Comparison of ENCODE assay signal across 9 cellular contexts in the genomic region with DNA sequence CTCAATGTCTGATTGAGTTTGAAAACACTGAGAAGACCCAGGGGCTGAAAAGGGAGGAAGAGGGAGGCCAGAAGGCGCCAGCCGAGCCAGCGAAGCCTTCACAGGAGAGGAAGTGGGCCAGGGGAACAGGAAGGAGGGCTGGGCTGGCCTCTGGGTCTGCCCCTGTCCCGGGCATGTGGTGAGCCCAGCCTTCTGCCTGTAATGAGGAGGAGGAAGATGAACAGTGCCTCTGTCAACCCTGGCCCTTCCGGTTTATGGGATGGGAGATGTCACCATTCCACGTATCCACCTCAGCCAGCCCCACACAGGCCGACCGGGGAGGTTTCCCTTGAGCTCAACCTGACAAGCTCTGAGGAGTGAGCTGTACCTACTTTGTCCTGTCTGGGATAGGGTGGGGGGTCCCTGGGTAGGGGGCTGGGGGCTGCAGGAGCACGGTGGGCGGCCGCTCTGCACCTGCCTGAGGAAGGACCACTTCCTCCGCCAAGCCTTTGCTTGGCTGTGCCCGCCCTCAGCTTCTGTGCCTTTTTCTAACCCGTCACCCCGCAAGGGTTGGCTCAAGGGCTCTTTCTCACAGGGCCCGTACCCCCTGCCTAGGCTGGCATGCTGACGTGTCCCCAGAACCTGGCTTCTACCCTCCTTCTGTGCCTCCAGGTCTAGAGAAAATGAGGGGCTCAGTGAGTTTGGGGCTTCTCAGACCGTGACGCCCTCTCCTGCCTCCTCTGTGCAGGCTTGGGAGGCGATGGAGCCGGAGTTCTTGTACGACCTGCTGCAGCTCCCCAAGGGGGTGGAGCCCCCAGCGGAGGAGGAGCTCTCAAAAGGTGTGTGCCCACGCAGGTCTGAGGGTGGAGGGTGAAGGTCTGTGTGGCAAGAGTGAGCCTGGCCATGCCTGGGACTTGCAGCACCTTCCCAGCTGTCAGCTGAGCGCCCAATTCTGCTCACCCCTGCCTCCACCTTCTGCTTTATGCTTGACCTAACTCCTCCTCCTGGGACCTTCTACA. TPM values are rescaled to one million over a fixed set of nuclear protein-coding genes. Genes with fewer than 3 reads are reported as not detected.
DNase-seq lines count a peak whose midpoint lies in the region; FAIRE-seq and TF ChIP-seq lines count a peak whose summit lies in the region.
"Had no signal": no experiment of that assay in that cellular context is flagged by ENCODE, and none has a peak within 500 bp of the region (broad histone marks: within the 10 kb centered on the region; RNA-seq: fewer than 3 reads in every experiment).

No MANE protein-coding gene starts in this region.

- DNase-seq in GM19239 (ENCODE audit: insufficient read length, low spot score) (peak; percentile 53), cardiac septum (ENCODE audit: low spot score) (peak; percentile 89), NCI-H2196 treated with DMSO at 0.1 percent for 48 hours (lab: John Stamatoyannopoulos, UW; ENCODE audit: unreplicated experiment) (no peak), mesothelial cell of epicardium (ENCODE audit: low spot score in 2 of 2, unreplicated experiment in 2 of 2) (no peak), HEK293T (ENCODE audit: extremely low spot score) (no peak), COLO829 (ENCODE audit: low spot score) (no peak)
- peak; percentile 66 for DNase-seq in activated CD4-positive, alpha-beta T cell treated with anti-CD3 and anti-CD28 coated beads, Interleukin-2, amount 10 ng/mL, durations not matched to agents 7 days and 5 days
- peak; percentile 56 for DNase-seq in stimulated activated CD8-positive, alpha-beta memory T cell treated with anti-CD3 and anti-CD28 coated beads, Interleukin-4, amount 100 ng/mL, for 48 hours

- H3K36me3 Mint-ChIP-seq in activated CD4-positive, alpha-beta T cell treated with anti-CD3 and anti-CD28 coated beads, Interleukin-2, amount 10 ng/mL, durations not matched to agents 7 days and 5 days (ENCODE audit: low read depth): peaks cover 23% of the 10 kb centered on the region
- peaks cover 3% of the 10 kb centered on the region for H3K36me3 Mint-ChIP-seq in mesothelial cell of epicardium

- H3K27me3 Mint-ChIP-seq in activated CD4-positive, alpha-beta T cell treated with anti-CD3 and anti-CD28 coated beads, Interleukin-2, amount 10 ng/mL, durations not matched to agents 7 days and 5 days: peaks cover 9% of the 10 kb centered on the region
- peaks cover 33% of the 10 kb centered on the region for H3K27me3 Mint-ChIP-seq in mesothelial cell of epicardium (ENCODE audit: low read depth)

- intact Hi-C loops in cardiac septum (cut with DNase I): no loop called here

- no peaks in the 10 kb centered on the region for H3K9me3 Mint-ChIP-seq in activated CD4-positive, alpha-beta T cell treated with anti-CD3 and anti-CD28 coated beads, Interleukin-2, amount 10 ng/mL, durations not matched to agents 7 days and 5 days
- H3K9me3 Mint-ChIP-seq in mesothelial cell of epicardium: peaks cover 3% of the 10 kb centered on the region

- FAIRE-seq in GM19239 (lab: Jason Lieb, UNC): peak; percentile 92

- H3K4me1 Mint-ChIP-seq in activated CD4-positive, alpha-beta T cell treated with anti-CD3 and anti-CD28 coated beads, Interleukin-2, amount 10 ng/mL, durations not matched to agents 7 days and 5 days: peaks cover 33% of the 10 kb centered on the region
- H3K4me1 Mint-ChIP-seq in mesothelial cell of epicardium: peaks cover 8% of the 10 kb centered on the region

- CTCF ChIA-PET in activated CD4-positive, alpha-beta T cell treated with anti-CD3 and anti-CD28 coated beads, Interleukin-2, amount 10 ng/mL, durations not matched to agents 7 days and 5 days (lab: Charles Lee): interaction anchor here (0.9 kb wide), 2 partner anchors 24 to 26 kb away, joined by 3 to 4 read pairs; no protein-coding TSS in a partner anchor
- CTCF ChIA-PET in HEK293T (lab: Yijun Ruan, JAX): no interaction called here

- peak overlapping the region; percentile 98 for H3K27ac Mint-ChIP-seq in activated CD4-positive, alpha-beta T cell treated with anti-CD3 and anti-CD28 coated beads, Interleukin-2, amount 10 ng/mL, durations not matched to agents 7 days and 5 days
- H3K27ac Mint-ChIP-seq in mesothelial cell of epicardium: no peak overlapping the region

- TF ChIP-seq CTCF in mesothelial cell of epicardium (IDR thresholded peaks at IDR 0.05; ENCODE audit: unreplicated experiment): no peak

- POLR2A ChIA-PET in activated CD4-positive, alpha-beta T cell treated with anti-CD3 and anti-CD28 coated beads, Interleukin-2, amount 10 ng/mL, durations not matched to agents 7 days and 5 days (lab: Charles Lee): no interaction called here
- POLR2A ChIA-PET in HEK293T (lab: Yijun Ruan, JAX): no interaction called here

- H3K4me3 Mint-ChIP-seq in activated CD4-positive, alpha-beta T cell treated with anti-CD3 and anti-CD28 coated beads, Interleukin-2, amount 10 ng/mL, durations not matched to agents 7 days and 5 days: peak overlapping the region; percentile 95
- H3K4me3 Mint-ChIP-seq in mesothelial cell of epicardium: no peak overlapping the region

TF ChIP-seq in HEK293T, 16 proteins besides CTCF, POLR2A, EP300 and RAD21:
- TF ChIP-seq ELF4 (IDR thresholded peaks at IDR 0.05): no peak
- no peak for TF ChIP-seq FOXM1 (IDR thresholded peaks at IDR 0.05; ENCODE audit: borderline replicate concordance)
- TF ChIP-seq FOXK2 (IDR thresholded peaks at IDR 0.05): no peak
- no peak for TF ChIP-seq SP1 (IDR thresholded peaks at IDR 0.05)
- TF ChIP-seq SUZ12 (IDR thresholded peaks at IDR 0.05): no peak
- TF ChIP-seq TARDBP (IDR thresholded peaks at IDR 0.05): no peak
- TF ChIP-seq L3MBTL2 (conservative IDR thresholded peaks at IDR 0.05): no peak

RNA-seq across cellular contexts. Expression of a gene that starts 2.2 kb away (rescaled TPM):
- total RNA-seq in activated CD4-positive, alpha-beta T cell treated with anti-CD3 and anti-CD28 coated beads, Interleukin-2, amount 10 ng/mL, durations not matched to agents 7 days and 5 days: 100 to 1,000 TPM; 146 to 158 TPM
- total RNA-seq in cardiac septum: 2.1 TPM
- 0.53 to 1.0 TPM (median 0.66 TPM) in 3 replicates for total RNA-seq in mesothelial cell of epicardium
- total RNA-seq: pulmonary artery endothelial cell had no signal

Comparison
In these comparisons a context has a peak if more than half of its experiments do, and no peak if none do; other contexts are left out.
1. DNase-seq: peak in GM19239 (single experiment), activated CD4-positive, alpha-beta T cell treated with anti-CD3 and anti-CD28 coated beads, Interleukin-2, amount 10 ng/mL, durations not matched to agents 7 days and 5 days (single experiment), cardiac septum (single experiment) and stimulated activated CD8-positive, alpha-beta memory T cell treated with anti-CD3 and anti-CD28 coated beads, Interleukin-4, amount 100 ng/mL, for 48 hours (single experiment); none in NCI-H2196 treated with DMSO at 0.1 percent for 48 hours (single experiment), mesothelial cell of epicardium (0 of 2), HEK293T (single experiment) and COLO829 (single experiment).
2. RNA of a gene that starts 2.2 kb away (total RNA-seq): 146 to 158 TPM in activated CD4-positive, alpha-beta T cell treated with anti-CD3 and anti-CD28 coated beads, Interleukin-2, amount 10 ng/mL, durations not matched to agents 7 days and 5 days; 2.1 TPM in cardiac septum (single experiment) and 0.53 to 1.0 TPM in mesothelial cell of epicardium; every median in the first group is over 10 times any median in the second.